In the genomic region with DNA sequence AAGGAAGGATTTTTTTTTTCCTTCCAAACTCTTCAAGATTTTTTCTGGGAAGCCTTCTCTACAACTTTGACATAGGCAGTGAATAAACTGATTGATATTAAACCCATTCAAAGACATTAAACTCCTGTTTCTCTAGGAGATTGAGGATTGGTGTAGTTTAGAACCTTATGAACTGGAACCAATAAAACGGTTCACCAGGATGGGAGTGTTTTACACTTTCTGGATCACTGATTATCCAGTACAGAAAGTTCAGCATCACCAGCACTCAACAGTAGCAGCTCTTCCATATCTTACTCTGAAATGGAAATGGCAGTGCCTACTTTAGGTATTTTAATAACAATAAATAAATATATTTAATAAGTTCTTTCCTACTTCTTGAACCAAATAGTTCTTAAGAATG, we compare ENCODE assay signal across 23 cellular contexts.
"Had no signal": no experiment of that assay in that cellular context is flagged by ENCODE, and none has a peak within 500 bp of the region (broad histone marks: within the 10 kb centered on the region; RNA-seq: fewer than 3 reads in every experiment).

No MANE protein-coding gene starts in this region.

- H3K27ac ChIP-seq: brain microvascular endothelial cell had no signal

- DNase-seq: activated CD4-positive, alpha-beta T cell treated with anti-CD3 and anti-CD28 coated beads for 48 hours; activated CD4-positive, alpha-beta T cell treated with anti-CD3 and anti-CD28 coated beads, Interleukin-2, amount 50 U/mL, for 1 hour; activated CD4-positive, alpha-beta T cell treated with anti-CD3 and anti-CD28 coated beads, Interleukin-2, amount 50 U/mL, for 48 hours; activated CD8-positive, alpha-beta memory T cell treated with anti-CD3 and anti-CD28 coated beads for 24 hours; activated CD8-positive, alpha-beta T cell treated with anti-CD3 and anti-CD28 coated beads for 36 hours; activated effector memory CD4-positive, alpha-beta T cell treated with Interleukin-2 at 50 U/mL for 16 hours; activated gamma-delta T cell treated with Interleukin-2 at 50 U/mL for 16 hours; activated naive CD4-positive, alpha-beta T cell treated with anti-CD3 and anti-CD28 coated beads, Interleukin-2, amount 50 U/mL, for 16 hours; activated naive CD4-positive, alpha-beta T cell treated with Interleukin-2 at 50 U/mL for 16 hours; activated T-cell treated with anti-CD3 and anti-CD28 coated beads, Interleukin-2, amount 50 U/mL, for 4 hours; amniotic stem cell; anterior cingulate cortex; brain microvascular endothelial cell; caudate nucleus; cortex of kidney; dermis blood vessel endothelial cell; effector CD4-positive, alpha-beta T cell; effector memory CD8-positive, alpha-beta T cell; foreskin fibroblast; T-helper 2 cell had no signal

- H3K36me3 Mint-ChIP-seq: activated naive CD8-positive, alpha-beta T cell; WTC11 had no signal

- ATAC-seq: activated CD8-positive, alpha-beta T cell treated with anti-CD3 and anti-CD28 coated beads for 36 hours; activated T-cell treated with anti-CD3 and anti-CD28 coated beads, Interleukin-2, amount 50 U/mL, for 4 hours; activated T-helper 17 cell treated with anti-CD3 and anti-CD28 coated beads, Interleukin-2, amount 50 U/mL, for 72 hours; effector memory CD8-positive, alpha-beta T cell; WTC11 had no signal

- H3K27me3 Mint-ChIP-seq: activated CD8-positive, alpha-beta T cell treated with anti-CD3 and anti-CD28 coated beads for 36 hours; activated naive CD8-positive, alpha-beta T cell; activated T-helper 17 cell treated with anti-CD3 and anti-CD28 coated beads, Interleukin-2, amount 50 U/mL, for 72 hours; effector memory CD8-positive, alpha-beta T cell had no signal

- H3K27me3 ChIP-seq: brain microvascular endothelial cell had no signal

- H3K4me3 Mint-ChIP-seq: activated CD8-positive, alpha-beta T cell treated with anti-CD3 and anti-CD28 coated beads for 36 hours; activated naive CD8-positive, alpha-beta T cell; activated T-cell treated with anti-CD3 and anti-CD28 coated beads, Interleukin-2, amount 50 U/mL, for 4 hours; activated T-helper 17 cell treated with anti-CD3 and anti-CD28 coated beads, Interleukin-2, amount 50 U/mL, for 72 hours; effector memory CD8-positive, alpha-beta T cell; WTC11 had no signal

- H3K36me3 ChIP-seq: brain microvascular endothelial cell had no signal

- H3K4me1 Mint-ChIP-seq: activated T-helper 17 cell treated with anti-CD3 and anti-CD28 coated beads, Interleukin-2, amount 50 U/mL, for 72 hours had no signal

- H3K9me3 Mint-ChIP-seq: activated CD8-positive, alpha-beta T cell treated with anti-CD3 and anti-CD28 coated beads for 36 hours; activated T-cell treated with anti-CD3 and anti-CD28 coated beads, Interleukin-2, amount 50 U/mL, for 4 hours; activated T-helper 17 cell treated with anti-CD3 and anti-CD28 coated beads, Interleukin-2, amount 50 U/mL, for 72 hours; effector memory CD8-positive, alpha-beta T cell; WTC11 had no signal

- H3K27ac Mint-ChIP-seq: activated CD8-positive, alpha-beta T cell treated with anti-CD3 and anti-CD28 coated beads for 36 hours; activated naive CD8-positive, alpha-beta T cell; activated T-helper 17 cell treated with anti-CD3 and anti-CD28 coated beads, Interleukin-2, amount 50 U/mL, for 72 hours; effector memory CD8-positive, alpha-beta T cell; WTC11 had no signal
